17 cellular contexts compared by ENCODE assay signal in genomic region chr10:1157615-1157933, GRCh38.
DNase-seq lines count a peak whose midpoint lies in the region; TF ChIP-seq lines count a peak whose summit lies in the region.
"Had no signal": no experiment of that assay in that cellular context is flagged by ENCODE, and none has a peak within 500 bp of the region (broad histone marks: within the 10 kb centered on the region; RNA-seq: fewer than 3 reads in every experiment).

No MANE protein-coding gene starts in this region.

- TF ChIP-seq POLR2A in vagina (IDR thresholded peaks at IDR 0.05) = no peak
- no peak for TF ChIP-seq POLR2A in esophagus squamous epithelium (IDR thresholded peaks at IDR 0.05)

- H3K79me2 ChIP-seq in osteoblast (ENCODE audit: insufficient read depth, low read length) = no peaks in the 10 kb centered on the region

- H4K20me1 ChIP-seq in osteoblast (ENCODE audit: insufficient read depth, low read length) = no peaks in the 10 kb centered on the region
- H4K20me1 ChIP-seq: BLaER1 had no signal

- DNase-seq in activated CD4-positive, alpha-beta memory T cell treated with anti-CD3 and anti-CD28 coated beads, Interleukin-2, amount 10 ng/mL, durations not matched to agents 7 days and 5 days = peak; percentile 9
- no peak for DNase-seq in activated CD4-positive, alpha-beta memory T cell treated with anti-CD3 and anti-CD28 coated beads for 36 hours
- peak; percentile 16 for DNase-seq in right atrium auricular region (ENCODE audit: low spot score)
- no peak for DNase-seq in left ventricle myocardium inferior
- peak; percentile 69 for DNase-seq in osteoblast (ENCODE audit: insufficient read length, low spot score, missing footprints)
- DNase-seq in vagina (ENCODE audit: extremely low spot score in 2 of 2) = peak; percentile 49 to 64
- DNase-seq in activated T-helper 2 cell treated with anti-CD3 and anti-CD28 coated beads, Interferon-gamma antibody, Interleukin-2, Interleukin-4, amounts not matched to agents 10 μg/mL and 5 μg/mL and 100 μg/mL, durations not matched to agents 14 hours and 24 hours and 36 hours (ENCODE audit: low spot score) = no peak
- DNase-seq in esophagus squamous epithelium (lab: John Stamatoyannopoulos, UW) = no peak
- DNase-seq: 8988T; CD4-positive, alpha-beta memory T cell; DMS153; DMS79; GDM1; GM23248 had no signal

- H3K4me3 Mint-ChIP-seq in activated CD4-positive, alpha-beta memory T cell treated with anti-CD3 and anti-CD28 coated beads, Interleukin-2, amount 10 ng/mL, durations not matched to agents 7 days and 5 days = no peak overlapping the region
- no peak overlapping the region for H3K4me3 Mint-ChIP-seq in activated CD4-positive, alpha-beta memory T cell treated with anti-CD3 and anti-CD28 coated beads for 36 hours
- no peak overlapping the region for H3K4me3 Mint-ChIP-seq in activated T-helper 2 cell treated with anti-CD3 and anti-CD28 coated beads, Interferon-gamma antibody, Interleukin-2, Interleukin-4, amounts not matched to agents 10 μg/mL and 5 μg/mL and 100 μg/mL, durations not matched to agents 14 hours and 24 hours and 36 hours (ENCODE audit: low read depth)
- H3K4me3 Mint-ChIP-seq: CD14-positive monocyte; CD4-positive, alpha-beta memory T cell had no signal

- intact Hi-C loops in activated CD4-positive, alpha-beta memory T cell treated with anti-CD3 and anti-CD28 coated beads for 36 hours (cut with micrococcal nuclease) = no loop called here
- intact Hi-C loops in left ventricle myocardium inferior (cut with micrococcal nuclease) (no loop called here), vagina (cut with DNase I) (no loop called here), esophagus squamous epithelium (cut with DNase I) (no loop called here)
- intact Hi-C loops in activated T-helper 2 cell treated with anti-CD3 and anti-CD28 coated beads, Interferon-gamma antibody, Interleukin-2, Interleukin-4, amounts not matched to agents 10 μg/mL and 5 μg/mL and 100 μg/mL, durations not matched to agents 14 hours and 24 hours and 36 hours (cut with micrococcal nuclease) = no loop called here

- WGBS in esophagus squamous epithelium, 2 donors = 77 to 83% methylated on average over 3 to 4 of the region's 4 CpGs

- CTCF ChIA-PET in activated CD4-positive, alpha-beta memory T cell treated with anti-CD3 and anti-CD28 coated beads, Interleukin-2, amount 10 ng/mL, durations not matched to agents 7 days and 5 days (lab: Charles Lee) = no interaction called here
- CTCF ChIA-PET in activated CD4-positive, alpha-beta memory T cell treated with anti-CD3 and anti-CD28 coated beads for 36 hours (lab: Charles Lee) = no interaction called here

- TF ChIP-seq CTCF in right atrium auricular region (IDR thresholded peaks at IDR 0.05) (no peak), left ventricle myocardium inferior (IDR thresholded peaks at IDR 0.05; ENCODE audit: borderline replicate concordance) (no peak), osteoblast (IDR thresholded peaks at IDR 0.05; ENCODE audit: extremely low read depth, low read depth, low read length) (no peak), vagina (IDR thresholded peaks at IDR 0.05) (no peak), esophagus squamous epithelium (IDR thresholded peaks at IDR 0.05) (no peak)

- H3K27me3 ChIP-seq in right atrium auricular region (no peaks in the 10 kb centered on the region), left ventricle myocardium inferior (ENCODE audit: low read depth) (peaks cover 37% of the 10 kb centered on the region), osteoblast (ENCODE audit: insufficient read depth, low read length) (no peaks in the 10 kb centered on the region), vagina (no peaks in the 10 kb centered on the region), esophagus squamous epithelium (no peaks in the 10 kb centered on the region)
- H3K27me3 ChIP-seq: BLaER1 had no signal

- H3K27me3 Mint-ChIP-seq in activated CD4-positive, alpha-beta memory T cell treated with anti-CD3 and anti-CD28 coated beads, Interleukin-2, amount 10 ng/mL, durations not matched to agents 7 days and 5 days = peaks cover 1% of the 10 kb centered on the region
- peaks cover 2% of the 10 kb centered on the region for H3K27me3 Mint-ChIP-seq in activated CD4-positive, alpha-beta memory T cell treated with anti-CD3 and anti-CD28 coated beads for 36 hours
- H3K27me3 Mint-ChIP-seq in activated T-helper 2 cell treated with anti-CD3 and anti-CD28 coated beads, Interferon-gamma antibody, Interleukin-2, Interleukin-4, amounts not matched to agents 10 μg/mL and 5 μg/mL and 100 μg/mL, durations not matched to agents 14 hours and 24 hours and 36 hours (ENCODE audit: low read depth) = peaks cover 3% of the 10 kb centered on the region

- H3K9me3 Mint-ChIP-seq in activated CD4-positive, alpha-beta memory T cell treated with anti-CD3 and anti-CD28 coated beads, Interleukin-2, amount 10 ng/mL, durations not matched to agents 7 days and 5 days = no peaks in the 10 kb centered on the region
- no peaks in the 10 kb centered on the region for H3K9me3 Mint-ChIP-seq in activated CD4-positive, alpha-beta memory T cell treated with anti-CD3 and anti-CD28 coated beads for 36 hours
- no peaks in the 10 kb centered on the region for H3K9me3 Mint-ChIP-seq in activated T-helper 2 cell treated with anti-CD3 and anti-CD28 coated beads, Interferon-gamma antibody, Interleukin-2, Interleukin-4, amounts not matched to agents 10 μg/mL and 5 μg/mL and 100 μg/mL, durations not matched to agents 14 hours and 24 hours and 36 hours
- H3K9me3 Mint-ChIP-seq: CD14-positive monocyte had no signal

- H3K4me1 ChIP-seq in right atrium auricular region (no peaks in the 10 kb centered on the region), left ventricle myocardium inferior (no peaks in the 10 kb centered on the region), osteoblast (ENCODE audit: insufficient read depth, low read length) (no peaks in the 10 kb centered on the region), vagina (no peaks in the 10 kb centered on the region), esophagus squamous epithelium (no peaks in the 10 kb centered on the region)
- H3K4me1 ChIP-seq: HAP-1 had no signal

- H3K36me3 ChIP-seq in right atrium auricular region (no peaks in the 10 kb centered on the region), left ventricle myocardium inferior (no peaks in the 10 kb centered on the region), osteoblast (ENCODE audit: insufficient read depth, low read length) (no peaks in the 10 kb centered on the region), vagina (no peaks in the 10 kb centered on the region), esophagus squamous epithelium (no peaks in the 10 kb centered on the region)
- H3K36me3 ChIP-seq: BLaER1, HAP-1 had no signal

- H3K27ac Mint-ChIP-seq in activated CD4-positive, alpha-beta memory T cell treated with anti-CD3 and anti-CD28 coated beads, Interleukin-2, amount 10 ng/mL, durations not matched to agents 7 days and 5 days = no peak overlapping the region
- H3K27ac Mint-ChIP-seq in activated CD4-positive, alpha-beta memory T cell treated with anti-CD3 and anti-CD28 coated beads for 36 hours = no peak overlapping the region
- H3K27ac Mint-ChIP-seq in activated T-helper 2 cell treated with anti-CD3 and anti-CD28 coated beads, Interferon-gamma antibody, Interleukin-2, Interleukin-4, amounts not matched to agents 10 μg/mL and 5 μg/mL and 100 μg/mL, durations not matched to agents 14 hours and 24 hours and 36 hours = no peak overlapping the region
- H3K27ac Mint-ChIP-seq: CD14-positive monocyte; CD4-positive, alpha-beta memory T cell had no signal

- POLR2A ChIA-PET in activated CD4-positive, alpha-beta memory T cell treated with anti-CD3 and anti-CD28 coated beads, Interleukin-2, amount 10 ng/mL, durations not matched to agents 7 days and 5 days (lab: Charles Lee) = no interaction called here
- POLR2A ChIA-PET in activated CD4-positive, alpha-beta memory T cell treated with anti-CD3 and anti-CD28 coated beads for 36 hours (lab: Charles Lee) = no interaction called here

- H3K4me2 ChIP-seq in osteoblast (ENCODE audit: insufficient read depth, low read length) = no peak overlapping the region
- H3K4me2 ChIP-seq: BLaER1 had no signal

- no peaks in the 10 kb centered on the region for H3K36me3 Mint-ChIP-seq in activated CD4-positive, alpha-beta memory T cell treated with anti-CD3 and anti-CD28 coated beads, Interleukin-2, amount 10 ng/mL, durations not matched to agents 7 days and 5 days (ENCODE audit: low read depth)
- no peaks in the 10 kb centered on the region for H3K36me3 Mint-ChIP-seq in activated CD4-positive, alpha-beta memory T cell treated with anti-CD3 and anti-CD28 coated beads for 36 hours
- H3K36me3 Mint-ChIP-seq in activated T-helper 2 cell treated with anti-CD3 and anti-CD28 coated beads, Interferon-gamma antibody, Interleukin-2, Interleukin-4, amounts not matched to agents 10 μg/mL and 5 μg/mL and 100 μg/mL, durations not matched to agents 14 hours and 24 hours and 36 hours (ENCODE audit: low read depth) = no peaks in the 10 kb centered on the region
- H3K36me3 Mint-ChIP-seq: CD14-positive monocyte; CD4-positive, alpha-beta memory T cell had no signal

- H3K4me1 Mint-ChIP-seq in activated CD4-positive, alpha-beta memory T cell treated with anti-CD3 and anti-CD28 coated beads, Interleukin-2, amount 10 ng/mL, durations not matched to agents 7 days and 5 days = no peaks in the 10 kb centered on the region
- no peaks in the 10 kb centered on the region for H3K4me1 Mint-ChIP-seq in activated CD4-positive, alpha-beta memory T cell treated with anti-CD3 and anti-CD28 coated beads for 36 hours (ENCODE audit: low read depth)
- no peaks in the 10 kb centered on the region for H3K4me1 Mint-ChIP-seq in activated T-helper 2 cell treated with anti-CD3 and anti-CD28 coated beads, Interferon-gamma antibody, Interleukin-2, Interleukin-4, amounts not matched to agents 10 μg/mL and 5 μg/mL and 100 μg/mL, durations not matched to agents 14 hours and 24 hours and 36 hours (ENCODE audit: low read depth)
- H3K4me1 Mint-ChIP-seq: CD14-positive monocyte; CD4-positive, alpha-beta memory T cell had no signal

- H3K9me3 ChIP-seq in right atrium auricular region (no peaks in the 10 kb centered on the region), left ventricle myocardium inferior (replicated peaks) (no peaks in the 10 kb centered on the region), osteoblast (ENCODE audit: low read depth, low read length) (no peaks in the 10 kb centered on the region), vagina (no peaks in the 10 kb centered on the region), esophagus squamous epithelium (no peaks in the 10 kb centered on the region)
- H3K9me3 ChIP-seq: BLaER1, HAP-1 had no signal

- H3K4me3 ChIP-seq in right atrium auricular region (no peak overlapping the region), left ventricle myocardium inferior (no peak overlapping the region), osteoblast (ENCODE audit: insufficient read depth, low read length) (no peak overlapping the region), vagina (no peak overlapping the region), esophagus squamous epithelium (no peak overlapping the region)
- H3K4me3 ChIP-seq: BLaER1, GM23248, HAP-1 had no signal

- no peak overlapping the region for H3K27ac ChIP-seq in right atrium auricular region
- no peak overlapping the region for H3K27ac ChIP-seq in left ventricle myocardium inferior (replicated peaks)
- no peak overlapping the region for H3K27ac ChIP-seq in osteoblast (ENCODE audit: low read depth, low read length)
- no peak overlapping the region for H3K27ac ChIP-seq in vagina
- no peak overlapping the region for H3K27ac ChIP-seq in esophagus squamous epithelium
- H3K27ac ChIP-seq: BLaER1, GM23248 had no signal

- no peak overlapping the region for H2AFZ ChIP-seq in osteoblast (ENCODE audit: low read length)
- H2AFZ ChIP-seq: GM23248 had no signal

Comparison
In these comparisons a context has a peak if more than half of its experiments do, and no peak if none do; other contexts are left out.
1. DNase-seq: peak in activated CD4-positive, alpha-beta memory T cell treated with anti-CD3 and anti-CD28 coated beads, Interleukin-2, amount 10 ng/mL, durations not matched to agents 7 days and 5 days (single experiment), right atrium auricular region (single experiment), osteoblast (single experiment) and vagina (2 of 2); none in activated CD4-positive, alpha-beta memory T cell treated with anti-CD3 and anti-CD28 coated beads for 36 hours (single experiment), left ventricle myocardium inferior (single experiment), activated T-helper 2 cell treated with anti-CD3 and anti-CD28 coated beads, Interferon-gamma antibody, Interleukin-2, Interleukin-4, amounts not matched to agents 10 μg/mL and 5 μg/mL and 100 μg/mL, durations not matched to agents 14 hours and 24 hours and 36 hours (single experiment) and esophagus squamous epithelium (single experiment).